In the genomic region with DNA sequence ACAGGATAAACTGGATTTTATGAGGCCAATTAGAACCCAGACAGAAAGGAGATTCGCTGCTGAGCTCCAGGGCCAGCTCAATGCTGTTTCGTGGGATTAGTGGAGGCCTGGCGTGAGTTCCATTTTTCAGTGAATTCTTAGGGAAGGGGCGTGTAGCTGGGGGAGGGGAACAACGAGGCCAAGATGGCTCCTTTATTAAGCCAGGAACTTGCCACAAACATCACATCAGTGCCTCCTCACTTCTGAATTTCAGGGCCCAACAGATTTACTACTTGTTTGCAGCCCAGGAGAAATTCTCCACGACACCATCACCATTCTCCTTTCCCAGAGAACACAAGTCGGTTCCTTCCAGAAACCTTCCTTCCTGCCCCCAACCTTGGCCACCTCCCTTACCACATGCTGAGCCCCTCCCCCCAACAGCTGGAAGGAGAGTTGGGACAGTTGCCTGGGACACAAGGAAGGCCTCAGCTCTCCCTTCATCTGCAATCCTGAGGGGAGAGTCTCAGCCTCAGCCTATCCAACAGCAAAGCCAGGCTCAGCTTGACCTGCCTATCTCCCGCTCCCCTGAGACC, we compare ENCODE assay signal across 1 cellular context.
TF ChIP-seq lines count a peak whose summit lies in the region.

No MANE protein-coding gene starts in this region.

TF ChIP-seq in HEK293, 187 proteins besides CTCF, POLR2A, EP300 and RAD21 (continued from another document):
- no peak for TF ChIP-seq ZSCAN4 (tag by site-specific recombination; IDR thresholded peaks at IDR 0.05)
- TF ChIP-seq, protein P1, sequence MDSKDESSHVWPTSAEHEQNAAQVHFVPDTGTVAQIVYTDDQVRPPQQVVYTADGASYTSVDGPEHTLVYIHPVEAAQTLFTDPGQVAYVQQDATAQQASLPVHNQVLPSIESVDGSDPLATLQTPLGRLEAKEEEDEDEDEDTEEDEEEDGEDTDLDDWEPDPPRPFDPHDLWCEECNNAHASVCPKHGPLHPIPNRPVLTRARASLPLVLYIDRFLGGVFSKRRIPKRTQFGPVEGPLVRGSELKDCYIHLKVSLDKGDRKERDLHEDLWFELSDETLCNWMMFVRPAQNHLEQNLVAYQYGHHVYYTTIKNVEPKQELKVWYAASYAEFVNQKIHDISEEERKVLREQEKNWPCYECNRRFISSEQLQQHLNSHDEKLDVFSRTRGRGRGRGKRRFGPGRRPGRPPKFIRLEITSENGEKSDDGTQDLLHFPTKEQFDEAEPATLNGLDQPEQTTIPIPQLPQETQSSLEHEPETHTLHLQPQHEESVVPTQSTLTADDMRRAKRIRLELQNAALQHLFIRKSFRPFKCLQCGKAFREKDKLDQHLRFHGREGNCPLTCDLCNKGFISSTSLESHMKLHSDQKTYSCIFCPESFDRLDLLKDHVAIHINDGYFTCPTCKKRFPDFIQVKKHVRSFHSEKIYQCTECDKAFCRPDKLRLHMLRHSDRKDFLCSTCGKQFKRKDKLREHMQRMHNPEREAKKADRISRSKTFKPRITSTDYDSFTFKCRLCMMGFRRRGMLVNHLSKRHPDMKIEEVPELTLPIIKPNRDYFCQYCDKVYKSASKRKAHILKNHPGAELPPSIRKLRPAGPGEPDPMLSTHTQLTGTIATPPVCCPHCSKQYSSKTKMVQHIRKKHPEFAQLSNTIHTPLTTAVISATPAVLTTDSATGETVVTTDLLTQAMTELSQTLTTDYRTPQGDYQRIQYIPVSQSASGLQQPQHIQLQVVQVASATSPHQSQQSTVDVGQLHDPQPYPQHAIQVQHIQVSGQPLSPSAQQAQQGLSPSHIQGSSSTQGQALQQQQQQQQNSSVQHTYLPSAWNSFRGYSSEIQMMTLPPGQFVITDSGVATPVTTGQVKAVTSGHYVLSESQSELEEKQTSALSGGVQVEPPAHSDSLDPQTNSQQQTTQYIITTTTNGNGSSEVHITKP (tag by site-specific recombination; IDR thresholded peaks at IDR 0.05), result 0 out of 2 replicates have a peak, but pooled peaks have one; percentile 18
- 0 out of 2 replicates have a peak, but pooled peaks have one; percentile 16 for TF ChIP-seq KLF8 (tag by site-specific recombination; IDR thresholded peaks at IDR 0.05)
- TF ChIP-seq GLIS1 (tag by site-specific recombination; IDR thresholded peaks at IDR 0.05), result peak; percentile 98
- TF ChIP-seq ZNF692 (tag by site-specific recombination; IDR thresholded peaks at IDR 0.05), result peak; percentile 21; the same call in 1 of the 2 replicates
- TF ChIP-seq IKZF3 (tag by site-specific recombination; IDR thresholded peaks at IDR 0.05), result 0 out of 2 replicates have a peak, but pooled peaks have one; percentile 18
- TF ChIP-seq, protein P2, sequence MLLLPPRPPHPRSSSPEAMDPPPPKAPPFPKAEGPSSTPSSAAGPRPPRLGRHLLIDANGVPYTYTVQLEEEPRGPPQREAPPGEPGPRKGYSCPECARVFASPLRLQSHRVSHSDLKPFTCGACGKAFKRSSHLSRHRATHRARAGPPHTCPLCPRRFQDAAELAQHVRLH (tag by site-specific recombination; IDR thresholded peaks at IDR 0.05), result 0 out of 2 replicates have a peak, but pooled peaks have one; percentile 9
- TF ChIP-seq ZNF561 (tag by site-specific recombination; IDR thresholded peaks at IDR 0.05; ENCODE audit: borderline replicate concordance), result 0 out of 2 replicates have a peak, but pooled peaks have one; percentile 33
- peak; percentile 77 for TF ChIP-seq ZIC2 (tag by site-specific recombination; IDR thresholded peaks at IDR 0.05)
- TF ChIP-seq SCRT1 (tag by site-specific recombination; IDR thresholded peaks at IDR 0.05; ENCODE audit: borderline replicate concordance), result no peak
- peak; percentile 38 for TF ChIP-seq GLIS2 (tag by site-specific recombination; IDR thresholded peaks at IDR 0.05)
- TF ChIP-seq, protein P3, sequence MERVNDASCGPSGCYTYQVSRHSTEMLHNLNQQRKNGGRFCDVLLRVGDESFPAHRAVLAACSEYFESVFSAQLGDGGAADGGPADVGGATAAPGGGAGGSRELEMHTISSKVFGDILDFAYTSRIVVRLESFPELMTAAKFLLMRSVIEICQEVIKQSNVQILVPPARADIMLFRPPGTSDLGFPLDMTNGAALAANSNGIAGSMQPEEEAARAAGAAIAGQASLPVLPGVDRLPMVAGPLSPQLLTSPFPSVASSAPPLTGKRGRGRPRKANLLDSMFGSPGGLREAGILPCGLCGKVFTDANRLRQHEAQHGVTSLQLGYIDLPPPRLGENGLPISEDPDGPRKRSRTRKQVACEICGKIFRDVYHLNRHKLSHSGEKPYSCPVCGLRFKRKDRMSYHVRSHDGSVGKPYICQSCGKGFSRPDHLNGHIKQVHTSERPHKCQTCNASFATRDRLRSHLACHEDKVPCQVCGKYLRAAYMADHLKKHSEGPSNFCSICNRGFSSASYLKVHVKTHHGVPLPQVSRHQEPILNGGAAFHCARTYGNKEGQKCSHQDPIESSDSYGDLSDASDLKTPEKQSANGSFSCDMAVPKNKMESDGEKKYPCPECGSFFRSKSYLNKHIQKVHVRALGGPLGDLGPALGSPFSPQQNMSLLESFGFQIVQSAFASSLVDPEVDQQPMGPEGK (tag by site-specific recombination; IDR thresholded peaks at IDR 0.05), result 0 out of 2 replicates have a peak, but pooled peaks have one; percentile 58
- TF ChIP-seq ZNF660 (tag by site-specific recombination; IDR thresholded peaks at IDR 0.05), result no peak
- peak; percentile 49; the same call in 1 of the 2 replicates for TF ChIP-seq PRDM1 (tag by site-specific recombination; IDR thresholded peaks at IDR 0.05)
- TF ChIP-seq SP7 (tag by site-specific recombination; IDR thresholded peaks at IDR 0.05), result peak; percentile 16; the same call in 1 of the 2 replicates
- no peak for TF ChIP-seq ZNF639 (tag by site-specific recombination; IDR thresholded peaks at IDR 0.05)
- TF ChIP-seq ZNF830 (tag by site-specific recombination; IDR thresholded peaks at IDR 0.05; ENCODE audit: low read depth), result no peak
- peak; percentile 65; the same call in 1 of the 2 replicates for TF ChIP-seq ZBTB6 (tag by site-specific recombination; IDR thresholded peaks at IDR 0.05)
